29 cellular contexts compared by ENCODE assay signal in genomic region chr3:155465664-155466063, GRCh38.
"Had no signal": no experiment of that assay in that cellular context is flagged by ENCODE, and none has a peak within 500 bp of the region (broad histone marks: within the 10 kb centered on the region; RNA-seq: fewer than 3 reads in every experiment).

No MANE protein-coding gene starts in this region.

- H3K4me3 Mint-ChIP-seq: immature natural killer cell; naive thymus-derived CD4-positive, alpha-beta T cell; natural killer cell treated with Interleukin-12 subunit alpha and Interleukin-12 subunit beta and Interleukin-15 and Interleukin-18, amount 100 ng/mL, for 72 hours; stimulated activated naive B cell treated with anti-CD40 and anti-IgM and Interleukin-4, amounts not matched to agents 10 μg/mL and 1 μg/mL and 100 μg/mL, for 72 hours had no signal

- H3K9me3 ChIP-seq: lower lobe of right lung, mucosa of descending colon, pancreas, prostate gland, testis, thyroid gland, vagina had no signal

- DNase-seq: immature natural killer cell; kidney; left colon; left lung; lower lobe of right lung; midbrain; mucosa of descending colon; naive thymus-derived CD4-positive, alpha-beta T cell; nucleus accumbens; pancreas; posterior cingulate gyrus; retina; right cardiac atrium; stimulated activated CD4-positive, alpha-beta T cell treated with anti-CD3 and anti-CD28 coated beads, Interleukin-12 subunit alpha, Interleukin-12 subunit beta, amount 100 ng/mL, for 4 hours; stimulated activated CD4-positive, alpha-beta T cell treated with anti-CD3 and anti-CD28 coated beads, Interleukin-15, amount 100 ng/mL, for 24 hours; stimulated activated CD4-positive, alpha-beta T cell treated with anti-CD3 and anti-CD28 coated beads, Interleukin-2, amount 100 ng/mL, for 24 hours; stimulated activated CD4-positive, alpha-beta T cell treated with anti-CD3 and anti-CD28 coated beads, Interleukin-4, amount 100 ng/mL, for 1 hour; stimulated activated naive B cell treated with anti-CD40 and anti-IgM and Interleukin-4, amounts not matched to agents 10 μg/mL and 1 μg/mL and 100 μg/mL, for 72 hours; stimulated activated naive CD8-positive, alpha-beta T cell treated with anti-CD3 and anti-CD28 coated beads, Interleukin-15, Interleukin-2, amounts not matched to agents 100 U/mL and 50 U/mL, for 24 hours; stomach; testis; transverse colon; upper lobe of left lung had no signal

- H3K4me1 ChIP-seq: left lung, lower lobe of right lung, pancreas, prostate gland, stomach, thyroid gland, transverse colon, upper lobe of left lung, vagina had no signal

- H3K27ac Mint-ChIP-seq: immature natural killer cell; naive thymus-derived CD4-positive, alpha-beta T cell; natural killer cell treated with Interleukin-12 subunit alpha and Interleukin-12 subunit beta and Interleukin-15 and Interleukin-18, amount 100 ng/mL, for 72 hours; stimulated activated naive B cell treated with anti-CD40 and anti-IgM and Interleukin-4, amounts not matched to agents 10 μg/mL and 1 μg/mL and 100 μg/mL, for 72 hours had no signal

- H3K27me3 ChIP-seq: left lung, pancreas, stomach, testis, thyroid gland, transverse colon, upper lobe of left lung, vagina had no signal

- ATAC-seq: left colon; lower lobe of right lung; mucosa of descending colon; naive thymus-derived CD4-positive, alpha-beta T cell; natural killer cell treated with Interleukin-12 subunit alpha and Interleukin-12 subunit beta and Interleukin-15 and Interleukin-18, amount 100 ng/mL, for 72 hours; pancreas; right cardiac atrium; sciatic nerve; stimulated activated naive B cell treated with anti-CD40 and anti-IgM and Interleukin-4, amounts not matched to agents 10 μg/mL and 1 μg/mL and 100 μg/mL, for 72 hours; stimulated activated naive CD8-positive, alpha-beta T cell treated with anti-CD3 and anti-CD28 coated beads, Interleukin-15, Interleukin-2, amounts not matched to agents 100 U/mL and 50 U/mL, for 24 hours had no signal

- H3K27ac ChIP-seq: left lung, lower lobe of right lung, pancreas, prostate gland, skin epidermis, stomach, testis, thyroid gland, transverse colon, upper lobe of left lung, vagina had no signal

- H3K4me3 ChIP-seq: left lung, lower lobe of right lung, mucosa of descending colon, pancreas, prostate gland, skin epidermis, stomach, testis, thyroid gland, transverse colon, upper lobe of left lung, vagina had no signal

- H3K36me3 ChIP-seq: left lung, lower lobe of right lung, pancreas, prostate gland, stomach, thyroid gland, transverse colon, upper lobe of left lung, vagina had no signal

- H3K4me1 Mint-ChIP-seq: immature natural killer cell; naive thymus-derived CD4-positive, alpha-beta T cell; stimulated activated naive B cell treated with anti-CD40 and anti-IgM and Interleukin-4, amounts not matched to agents 10 μg/mL and 1 μg/mL and 100 μg/mL, for 72 hours had no signal

- H3K27me3 Mint-ChIP-seq: natural killer cell treated with Interleukin-12 subunit alpha and Interleukin-12 subunit beta and Interleukin-15 and Interleukin-18, amount 100 ng/mL, for 72 hours; stimulated activated naive B cell treated with anti-CD40 and anti-IgM and Interleukin-4, amounts not matched to agents 10 μg/mL and 1 μg/mL and 100 μg/mL, for 72 hours had no signal
